ENCODE assay signal across 19 cellular contexts in the genomic region with DNA sequence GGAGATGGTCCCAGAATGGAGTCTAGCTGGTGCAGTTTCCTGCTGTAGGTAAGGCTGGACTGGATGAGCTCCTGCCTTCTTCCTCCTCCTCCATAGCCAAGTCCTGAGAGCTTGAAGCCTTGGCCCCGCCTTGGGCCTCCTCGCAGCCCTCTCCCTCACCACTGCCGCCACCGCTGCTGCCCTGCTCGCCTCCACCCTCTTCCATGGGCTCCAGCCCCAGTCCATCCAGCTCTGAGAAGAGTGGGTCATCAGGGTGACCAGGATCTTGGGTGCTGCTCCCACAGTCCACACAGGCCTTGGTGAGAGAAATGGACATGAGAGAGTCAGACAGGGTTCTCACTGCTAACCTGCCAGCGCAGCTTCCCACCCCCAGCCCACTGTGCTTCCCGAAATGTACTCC. TPM values are rescaled to one million over a fixed set of nuclear protein-coding genes. Genes with fewer than 3 reads are reported as not detected.
DNase-seq lines count a peak whose midpoint lies in the region; ATAC-seq and TF ChIP-seq lines count a peak whose summit lies in the region.
"Had no signal": no experiment of that assay in that cellular context is flagged by ENCODE, and none has a peak within 500 bp of the region (broad histone marks: within the 10 kb centered on the region; RNA-seq: fewer than 3 reads in every experiment).

No MANE protein-coding gene starts in this region.

- no peak for ATAC-seq in left cardiac atrium
- ATAC-seq: activated CD4-positive, CD25-positive, alpha-beta regulatory T cell treated with anti-CD3 and anti-CD28 coated beads, Interleukin-2, amount 50 U/mL, for 24 hours; stimulated activated memory B cell treated with anti-CD40 and anti-IgM and Interleukin-4, amounts not matched to agents 10 μg/mL and 1 μg/mL and 100 μg/mL, for 72 hours had no signal

- no peak overlapping the region for H3K4me2 ChIP-seq in osteoblast (ENCODE audit: insufficient read depth, low read length)

- H3K9me3 ChIP-seq in right atrium auricular region (no peaks in the 10 kb centered on the region), duodenal mucosa (ENCODE audit: control insufficient read depth in 1 of 2, low read length in 2 of 2) (no peaks in the 10 kb centered on the region), osteoblast (ENCODE audit: low read depth, low read length) (no peaks in the 10 kb centered on the region), vagina (no peaks in the 10 kb centered on the region)

- H3K9me3 Mint-ChIP-seq in progenitor cell of endocrine pancreas (ENCODE audit: low read depth): no peaks in the 10 kb centered on the region
- H3K9me3 Mint-ChIP-seq: stimulated activated memory B cell treated with anti-CD40 and anti-IgM and Interleukin-4, amounts not matched to agents 10 μg/mL and 1 μg/mL and 100 μg/mL, for 72 hours had no signal

- H3K27ac Mint-ChIP-seq in progenitor cell of endocrine pancreas: no peak overlapping the region
- H3K27ac Mint-ChIP-seq: stimulated activated memory B cell treated with anti-CD40 and anti-IgM and Interleukin-4, amounts not matched to agents 10 μg/mL and 1 μg/mL and 100 μg/mL, for 72 hours had no signal

- H3K9ac ChIP-seq in duodenal mucosa (ENCODE audit: low read depth in 1 of 2, low read length in 2 of 2): no peak overlapping the region

- peaks cover 7% of the 10 kb centered on the region for H4K20me1 ChIP-seq in osteoblast (ENCODE audit: insufficient read depth, low read length)

- H3K4me3 Mint-ChIP-seq in progenitor cell of endocrine pancreas (ENCODE audit: low read depth): no peak overlapping the region
- H3K4me3 Mint-ChIP-seq: stimulated activated memory B cell treated with anti-CD40 and anti-IgM and Interleukin-4, amounts not matched to agents 10 μg/mL and 1 μg/mL and 100 μg/mL, for 72 hours had no signal

- H2AFZ ChIP-seq in osteoblast (ENCODE audit: low read length): no peak overlapping the region

- no peak for TF ChIP-seq CTCF in right atrium auricular region (IDR thresholded peaks at IDR 0.05)
- no peak for TF ChIP-seq CTCF in osteoblast (IDR thresholded peaks at IDR 0.05; ENCODE audit: extremely low read depth, low read depth, low read length)
- no peak for TF ChIP-seq CTCF in vagina (IDR thresholded peaks at IDR 0.05)
- TF ChIP-seq CTCF in progenitor cell of endocrine pancreas (IDR thresholded peaks at IDR 0.05; ENCODE audit: unreplicated experiment): no peak

- H3K36me3 ChIP-seq in right atrium auricular region: peaks cover 69% of the 10 kb centered on the region
- H3K36me3 ChIP-seq in duodenal mucosa (ENCODE audit: control insufficient read depth in 1 of 2, insufficient read depth in 2 of 2, low read length in 2 of 2): peaks cover 36 to 57% of the 10 kb centered on the region in 2 donors
- H3K36me3 ChIP-seq in osteoblast (ENCODE audit: insufficient read depth, low read length): peaks cover 52% of the 10 kb centered on the region
- H3K36me3 ChIP-seq in vagina: peaks cover 14 to 69% of the 10 kb centered on the region in 2 donors

- intact Hi-C loops in left cardiac atrium (cut with DNase I): no loop called here
- intact Hi-C loops in vagina (cut with DNase I): no loop called here

- no peaks in the 10 kb centered on the region for H3K27me3 ChIP-seq in right atrium auricular region
- H3K27me3 ChIP-seq in duodenal mucosa (ENCODE audit: control insufficient read depth in 1 of 2, insufficient read depth in 2 of 2, low read length in 2 of 2): no peaks in the 10 kb centered on the region
- H3K27me3 ChIP-seq in osteoblast (ENCODE audit: insufficient read depth, low read length): no peaks in the 10 kb centered on the region
- no peaks in the 10 kb centered on the region for H3K27me3 ChIP-seq in vagina

- peaks cover 14% of the 10 kb centered on the region for H3K36me3 Mint-ChIP-seq in progenitor cell of endocrine pancreas (ENCODE audit: insufficient read depth)

- H3K27ac ChIP-seq in right atrium auricular region (peak overlapping the region; percentile 88 to 95), duodenal mucosa (ENCODE audit: low read depth, low read length) (peak overlapping the region; percentile 22), osteoblast (ENCODE audit: low read depth, low read length) (no peak overlapping the region), vagina (peak overlapping the region; percentile 94)

- no peak for TF ChIP-seq POLR2A in vagina (IDR thresholded peaks at IDR 0.05)

- H3K4me1 ChIP-seq in right atrium auricular region: peaks cover 0 to 41% of the 10 kb centered on the region in 2 donors
- H3K4me1 ChIP-seq in duodenal mucosa (ENCODE audit: control insufficient read depth in 1 of 2, insufficient read depth in 2 of 2, low read length in 2 of 2): peaks cover 8 to 15% of the 10 kb centered on the region in 2 donors
- peaks cover 14% of the 10 kb centered on the region for H3K4me1 ChIP-seq in osteoblast (ENCODE audit: insufficient read depth, low read length)
- H3K4me1 ChIP-seq in vagina: peaks cover 23% of the 10 kb centered on the region

- DNase-seq in right atrium auricular region (ENCODE audit: low spot score) (no peak), left cardiac atrium (no peak), osteoblast (ENCODE audit: insufficient read length, low spot score, missing footprints) (peak; percentile 9), vagina (ENCODE audit: extremely low spot score in 2 of 2) (no peak), NCI-H1436 treated with DMSO at 0.1 percent for 48 hours (lab: John Stamatoyannopoulos, UW) (no peak), progenitor cell of endocrine pancreas (ENCODE audit: low spot score, unreplicated experiment) (no peak)
- DNase-seq in NK-92 treated with Interleukin-12 subunit alpha and Interleukin-12 subunit beta, amount 100 ng/mL, for 24 hours (lab: John Stamatoyannopoulos, UW): no peak
- DNase-seq: activated gamma-delta T cell, foreskin fibroblast, Karpas-422, NCI-H1092 treated with DMSO at 0.1 percent for 48 hours, NCI-H526 treated with DMSO at 0.1 percent for 48 hours, T-helper 9 cell, trophoblast cell had no signal

- no peaks in the 10 kb centered on the region for H3K79me2 ChIP-seq in osteoblast (ENCODE audit: insufficient read depth, low read length)

- peaks cover 4% of the 10 kb centered on the region for H3K27me3 Mint-ChIP-seq in progenitor cell of endocrine pancreas
- H3K27me3 Mint-ChIP-seq: stimulated activated memory B cell treated with anti-CD40 and anti-IgM and Interleukin-4, amounts not matched to agents 10 μg/mL and 1 μg/mL and 100 μg/mL, for 72 hours had no signal

- no peaks in the 10 kb centered on the region for H3K4me1 Mint-ChIP-seq in progenitor cell of endocrine pancreas (ENCODE audit: low read depth)

- H3K4me3 ChIP-seq in right atrium auricular region: no peak overlapping the region
- H3K4me3 ChIP-seq in duodenal mucosa (ENCODE audit: low read depth in 1 of 2, low read length in 2 of 2): no peak overlapping the region
- H3K4me3 ChIP-seq in osteoblast (ENCODE audit: insufficient read depth, low read length): no peak overlapping the region
- H3K4me3 ChIP-seq in vagina: no peak overlapping the region

RNA-seq across cellular contexts. Expression of a gene that starts 11.2 kb away (rescaled TPM):
- total RNA-seq in right atrium auricular region (10 to 100 TPM; 59.4 to 75.0 TPM), left cardiac atrium (100 to 1,000 TPM; 125 to 134 TPM), osteoblast (11.2 and 16.6 TPM in 2 replicates), vagina (215 TPM), progenitor cell of endocrine pancreas (37.2 and 40.8 TPM in 2 replicates)

RNA-seq across cellular contexts. Expression of a gene that starts 17.1 kb away (rescaled TPM):
- not detected for total RNA-seq in right atrium auricular region
- under 1 TPM; 0.38 to 0.47 TPM for total RNA-seq in left cardiac atrium
- not detected in 2 replicates for total RNA-seq in osteoblast
- total RNA-seq in vagina: not detected
- total RNA-seq in progenitor cell of endocrine pancreas: 0.47 TPM in 1 of 2 replicates, not detected in the other
- total RNA-seq: SK-MEL-5 had no signal

RNA-seq across cellular contexts. Expression of a gene that starts 21.7 kb away (rescaled TPM):
- total RNA-seq in right atrium auricular region (10 to 100 TPM; 27.4 to 39.7 TPM), left cardiac atrium (10 to 100 TPM; 59.1 to 72.3 TPM), osteoblast (5.3 and 5.4 TPM in 2 replicates), vagina (35.6 TPM), progenitor cell of endocrine pancreas (46.4 and 48.1 TPM in 2 replicates)

RNA-seq across cellular contexts. Expression of a gene that starts 22.7 kb away (rescaled TPM):
- total RNA-seq in right atrium auricular region (under 1 TPM in 1 of 2 donors, not detected in 1; 0.20 TPM), left cardiac atrium (not detected), osteoblast (not detected in 2 replicates), vagina (1.5 TPM), progenitor cell of endocrine pancreas (not detected in 2 replicates)
- total RNA-seq: HT-29, SK-MEL-5 had no signal

RNA-seq across cellular contexts. Expression of a gene that starts 35.1 kb away (rescaled TPM):
- total RNA-seq in right atrium auricular region (10 to 100 TPM in 1 of 2 donors, 1 to 10 TPM in 1; 7.3 to 11.0 TPM), left cardiac atrium (1 to 10 TPM; 6.8 to 8.0 TPM), osteoblast (8.3 and 8.8 TPM in 2 replicates), vagina (20.6 TPM), progenitor cell of endocrine pancreas (24.6 and 28.1 TPM in 2 replicates)
